9 cellular contexts compared by ENCODE assay signal in the genomic region with DNA sequence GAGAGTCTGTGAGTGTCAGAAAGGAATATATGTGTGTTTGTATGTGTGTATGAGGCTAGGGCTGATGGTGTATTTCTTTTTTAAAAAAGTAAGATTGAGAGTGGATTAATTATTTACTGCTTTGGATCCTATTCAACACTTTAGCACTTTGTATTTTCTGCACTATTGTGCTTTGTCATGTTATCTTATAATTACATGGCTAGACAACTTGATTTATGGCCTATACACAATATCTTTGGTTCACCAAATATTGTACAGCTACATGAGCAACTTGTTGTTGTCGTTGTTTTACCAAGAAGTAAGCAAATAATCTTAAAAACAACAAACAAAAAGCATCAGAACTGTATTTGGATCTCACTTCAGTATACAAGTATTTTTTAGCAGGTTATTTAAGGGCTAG.
"Had no signal": no experiment of that assay in that cellular context is flagged by ENCODE, and none has a peak within 500 bp of the region (broad histone marks: within the 10 kb centered on the region; RNA-seq: fewer than 3 reads in every experiment).

No MANE protein-coding gene starts in this region.

- H3K9me3 Mint-ChIP-seq: HFFc6 had no signal

- H3K36me3 ChIP-seq: HAP-1 had no signal

- H3K4me3 ChIP-seq: GM23248, HAP-1 had no signal

- H3K9me3 ChIP-seq: HAP-1 had no signal

- H3K4me3 Mint-ChIP-seq: HFFc6, IgD-negative memory B cell had no signal

- H3K4me1 ChIP-seq: HAP-1 had no signal

- FAIRE-seq: HTR-8/SVneo had no signal

- H2AFZ ChIP-seq: GM23248 had no signal

- DNase-seq: GM23248, GOT3, H7, HFFc6, KG1 had no signal

- H3K27ac Mint-ChIP-seq: HFFc6, IgD-negative memory B cell had no signal

- H3K9ac ChIP-seq: GM23248 had no signal

- H3K27me3 Mint-ChIP-seq: IgD-negative memory B cell had no signal

- H3K4me1 Mint-ChIP-seq: IgD-negative memory B cell had no signal

- H3K27ac ChIP-seq: GM23248 had no signal

- ATAC-seq: HCT116 had no signal
